ENCODE assay signal across 1 cellular context in the genomic region with DNA sequence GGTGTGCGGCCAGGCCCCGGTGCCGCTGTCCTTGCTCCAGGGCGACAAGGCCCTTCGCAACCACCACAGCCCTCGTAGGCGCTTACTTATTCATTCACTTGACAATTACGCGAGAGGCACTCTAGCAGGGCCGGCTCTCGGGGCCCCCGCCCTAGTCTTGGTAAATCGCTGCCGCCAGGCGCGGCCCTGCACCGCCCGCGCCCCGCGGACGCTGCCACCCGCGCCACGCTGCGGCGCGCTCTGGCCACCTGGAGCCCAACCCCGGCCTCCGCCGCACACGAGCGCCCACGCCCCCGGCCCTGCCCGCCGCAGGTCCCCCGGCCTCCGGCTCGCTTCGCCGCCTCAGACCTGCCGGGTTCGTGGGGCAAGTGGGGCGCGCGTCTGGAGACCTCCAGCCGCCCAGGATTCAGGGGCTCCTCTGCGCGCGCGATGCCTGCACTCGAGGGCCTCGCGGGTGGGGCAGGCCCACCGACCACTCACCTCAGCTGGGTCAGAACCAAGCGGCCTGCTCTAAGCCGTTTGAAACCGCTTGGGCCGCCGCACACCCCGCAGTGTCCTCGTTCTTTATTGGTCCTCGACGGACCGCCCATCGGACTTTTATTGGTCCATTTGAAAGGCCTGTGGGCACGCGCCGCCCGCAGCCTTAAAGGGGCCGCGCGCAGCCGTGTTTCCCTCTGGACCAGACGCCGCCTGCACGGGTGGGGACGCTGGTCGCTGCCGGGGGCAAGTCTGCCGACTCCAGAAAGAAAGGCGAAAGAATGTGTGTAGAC.
A peak's percentile ranks its signal among the peaks of the same experiment; 100 is the strongest.
TF ChIP-seq lines count a peak whose summit lies in the region.

TSS of gene CKAP5 (minus strand) at position 541 of the 770 bp plus-strand sequence. CDS start 25,049 bp downstream, outside the sequence.

TF ChIP-seq in HCT116, 20 proteins besides CTCF, POLR2A, EP300 and RAD21:
- TF ChIP-seq SRF (IDR thresholded peaks at IDR 0.05; ENCODE audit: low read depth) (no peak), ZBTB33 (IDR thresholded peaks at IDR 0.05; ENCODE audit: extremely low read depth, insufficient replicate concordance, low read length) (no peak), SIN3A (IDR thresholded peaks at IDR 0.05; ENCODE audit: low read depth) (peak; percentile 80), ZNF274 (IDR thresholded peaks at IDR 0.05; ENCODE audit: low read depth, low read length) (no peak), YY1 (IDR thresholded peaks at IDR 0.05; ENCODE audit: extremely low read depth, insufficient replicate concordance, low read depth, low read length) (no peak), SP1 (IDR thresholded peaks at IDR 0.05; ENCODE audit: low read depth) (peak; percentile 99), JUND (IDR thresholded peaks at IDR 0.05) (no peak), CBX3 (IDR thresholded peaks at IDR 0.05; ENCODE audit: low read depth) (0 out of 2 replicates have a peak, but pooled peaks have one; percentile 8), EZH2 (IDR thresholded peaks at IDR 0.05) (no peak), EZH2phosphoT487 (IDR thresholded peaks at IDR 0.05; ENCODE audit: borderline replicate concordance) (no peak), EGR1 (IDR thresholded peaks at IDR 0.05; ENCODE audit: low read depth) (no peak), FOSL1 (IDR thresholded peaks at IDR 0.05; ENCODE audit: low read depth) (no peak), ZFX (IDR thresholded peaks at IDR 0.05) (peak; percentile 98), POLR2AphosphoS5 (IDR thresholded peaks at IDR 0.05; ENCODE audit: low read depth, low read length) (peak; percentile 84), ELF1 (IDR thresholded peaks at IDR 0.05; ENCODE audit: borderline replicate concordance, low read depth) (no peak), CEBPB (IDR thresholded peaks at IDR 0.05; ENCODE audit: low read depth) (no peak), TCF7L2 (IDR thresholded peaks at IDR 0.05; ENCODE audit: borderline replicate concordance, extremely low read depth, insufficient read depth, insufficient read length) (peak; percentile 90)
- TF ChIP-seq, protein P1, sequence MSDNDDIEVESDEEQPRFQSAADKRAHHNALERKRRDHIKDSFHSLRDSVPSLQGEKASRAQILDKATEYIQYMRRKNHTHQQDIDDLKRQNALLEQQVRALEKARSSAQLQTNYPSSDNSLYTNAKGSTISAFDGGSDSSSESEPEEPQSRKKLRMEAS (IDR thresholded peaks at IDR 0.05), result peak; percentile 91
- TF ChIP-seq, protein P2, sequence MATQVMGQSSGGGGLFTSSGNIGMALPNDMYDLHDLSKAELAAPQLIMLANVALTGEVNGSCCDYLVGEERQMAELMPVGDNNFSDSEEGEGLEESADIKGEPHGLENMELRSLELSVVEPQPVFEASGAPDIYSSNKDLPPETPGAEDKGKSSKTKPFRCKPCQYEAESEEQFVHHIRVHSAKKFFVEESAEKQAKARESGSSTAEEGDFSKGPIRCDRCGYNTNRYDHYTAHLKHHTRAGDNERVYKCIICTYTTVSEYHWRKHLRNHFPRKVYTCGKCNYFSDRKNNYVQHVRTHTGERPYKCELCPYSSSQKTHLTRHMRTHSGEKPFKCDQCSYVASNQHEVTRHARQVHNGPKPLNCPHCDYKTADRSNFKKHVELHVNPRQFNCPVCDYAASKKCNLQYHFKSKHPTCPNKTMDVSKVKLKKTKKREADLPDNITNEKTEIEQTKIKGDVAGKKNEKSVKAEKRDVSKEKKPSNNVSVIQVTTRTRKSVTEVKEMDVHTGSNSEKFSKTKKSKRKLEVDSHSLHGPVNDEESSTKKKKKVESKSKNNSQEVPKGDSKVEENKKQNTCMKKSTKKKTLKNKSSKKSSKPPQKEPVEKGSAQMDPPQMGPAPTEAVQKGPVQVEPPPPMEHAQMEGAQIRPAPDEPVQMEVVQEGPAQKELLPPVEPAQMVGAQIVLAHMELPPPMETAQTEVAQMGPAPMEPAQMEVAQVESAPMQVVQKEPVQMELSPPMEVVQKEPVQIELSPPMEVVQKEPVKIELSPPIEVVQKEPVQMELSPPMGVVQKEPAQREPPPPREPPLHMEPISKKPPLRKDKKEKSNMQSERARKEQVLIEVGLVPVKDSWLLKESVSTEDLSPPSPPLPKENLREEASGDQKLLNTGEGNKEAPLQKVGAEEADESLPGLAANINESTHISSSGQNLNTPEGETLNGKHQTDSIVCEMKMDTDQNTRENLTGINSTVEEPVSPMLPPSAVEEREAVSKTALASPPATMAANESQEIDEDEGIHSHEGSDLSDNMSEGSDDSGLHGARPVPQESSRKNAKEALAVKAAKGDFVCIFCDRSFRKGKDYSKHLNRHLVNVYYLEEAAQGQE (IDR thresholded peaks at IDR 0.05; ENCODE audit: low read depth), result no peak
